Comparison of ENCODE assay signal across 1 cellular context in genomic region chr17:47208744-47209488, GRCh38.
TF ChIP-seq lines count a peak whose summit lies in the region.

Gene MYL4 (plus strand): TSS chr17:47209348. CDS start chr17:47209423, 75 bp downstream.

TF ChIP-seq in K562, 482 proteins besides CTCF, POLR2A, EP300 and RAD21 (continued from another document and continues in another):
- TF ChIP-seq THRA (IDR thresholded peaks at IDR 0.05) (no peak), ARNT (IDR thresholded peaks at IDR 0.05) (no peak), TFAM (CRISPR knock-in tag; conservative IDR thresholded peaks at IDR 0.05) (no peak), RFX7 (CRISPR knock-in tag; IDR thresholded peaks at IDR 0.05) (no peak), LEF1 (IDR thresholded peaks at IDR 0.05) (no peak), ARID1B (IDR thresholded peaks at IDR 0.05) (peak; percentile 55), ZNF740 (CRISPR knock-in tag; IDR thresholded peaks at IDR 0.05) (no peak), ZNF740 (tag; IDR thresholded peaks at IDR 0.05) (no peak), HIVEP1 (CRISPR knock-in tag; IDR thresholded peaks at IDR 0.05) (no peak), RBM22 (IDR thresholded peaks at IDR 0.05; ENCODE audit: low read depth, low read length, poor library complexity, severe bottlenecking) (no peak), TAF15 (IDR thresholded peaks at IDR 0.05; ENCODE audit: low read depth, low read length) (no peak), FOXP4 (CRISPR knock-in tag; IDR thresholded peaks at IDR 0.05; ENCODE audit: borderline replicate concordance) (no peak), RHOXF2B (CRISPR knock-in tag; conservative IDR thresholded peaks at IDR 0.05) (no peak), ZKSCAN8 (CRISPR knock-in tag; IDR thresholded peaks at IDR 0.05) (no peak), GTF3C2 (IDR thresholded peaks at IDR 0.05; ENCODE audit: borderline replicate concordance, extremely low read depth, insufficient read length) (no peak), PHF20 (IDR thresholded peaks at IDR 0.05; ENCODE audit: partially characterized antibody) (no peak), PKNOX1 (IDR thresholded peaks at IDR 0.05) (no peak), MBD2 (IDR thresholded peaks at IDR 0.05; ENCODE audit: borderline replicate concordance, low read depth) (no peak; the same call in 1 of the 2 replicates), FOXJ2 (tag; IDR thresholded peaks at IDR 0.05) (no peak), NR2F6 (CRISPR knock-in tag; IDR thresholded peaks at IDR 0.05) (no peak), MLLT1 (IDR thresholded peaks at IDR 0.05) (0 out of 4 replicates have a peak, but pooled peaks of 1 of the 2 experiments have one; percentile 22), SMC3 (conservative IDR thresholded peaks at IDR 0.05; ENCODE audit: insufficient read depth, low read depth, low read length) (no peak), SMARCC2 (IDR thresholded peaks at IDR 0.05; ENCODE audit: low read depth) (no peak), GATA2 (CRISPR knock-in tag; IDR thresholded peaks at IDR 0.05) (peak; percentile 29; the same call in 1 of the 2 replicates), ZNF639 (CRISPR knock-in tag; conservative IDR thresholded peaks at IDR 0.05 in 1 of 2, IDR thresholded peaks at IDR 0.05 in 1 of 2) (no peak), NR1H2 (CRISPR knock-in tag; IDR thresholded peaks at IDR 0.05) (no peak), RBM17 (IDR thresholded peaks at IDR 0.05; ENCODE audit: borderline replicate concordance, low read depth, low read length) (no peak), HNRNPUL1 (IDR thresholded peaks at IDR 0.05; ENCODE audit: low read length) (no peak), E4F1 (CRISPR knock-in tag; IDR thresholded peaks at IDR 0.05; ENCODE audit: borderline replicate concordance) (no peak), DEAF1 (CRISPR knock-in tag; IDR thresholded peaks at IDR 0.05) (no peak), FOS (IDR thresholded peaks at IDR 0.05; ENCODE audit: extremely low read depth, insufficient read length) (no peak), GTF2E2 (tag; IDR thresholded peaks at IDR 0.05) (no peak), ATF7 (IDR thresholded peaks at IDR 0.05) (no peak), ZNF217 (CRISPR knock-in tag; IDR thresholded peaks at IDR 0.05) (no peak), PRMT5 (CRISPR knock-in tag; IDR thresholded peaks at IDR 0.05) (no peak), ZKSCAN1 (IDR thresholded peaks at IDR 0.05; ENCODE audit: low read depth, low read length) (peak; percentile 71; the same call in 1 of the 2 replicates), ZNF263 (CRISPR knock-in tag; IDR thresholded peaks at IDR 0.05; ENCODE audit: borderline replicate concordance) (no peak), TOE1 (IDR thresholded peaks at IDR 0.05; ENCODE audit: borderline replicate concordance) (no peak), TOE1 (CRISPR knock-in tag; IDR thresholded peaks at IDR 0.05; ENCODE audit: borderline replicate concordance, low read depth) (no peak), TEAD2 (tag; IDR thresholded peaks at IDR 0.05) (no peak), ELK3 (CRISPR knock-in tag; IDR thresholded peaks at IDR 0.05) (no peak), BRD9 (IDR thresholded peaks at IDR 0.05; ENCODE audit: low read depth, partially characterized antibody) (no peak), HNRNPLL (IDR thresholded peaks at IDR 0.05; ENCODE audit: low read depth, low read length, poor library complexity, severe bottlenecking) (no peak), ZNF133 (CRISPR knock-in tag; IDR thresholded peaks at IDR 0.05) (no peak), BRF1 (IDR thresholded peaks at IDR 0.05; ENCODE audit: borderline replicate concordance, extremely low read depth, insufficient read length) (no peak), TRIM24 (IDR thresholded peaks at IDR 0.05) (0 out of 4 replicates have a peak, but pooled peaks of 1 of the 2 experiments have one; percentile 3), HDAC1 (IDR thresholded peaks at IDR 0.05) (no peak; a peak in 1 of 4 replicates), ZNF57 (CRISPR knock-in tag; IDR thresholded peaks at IDR 0.05) (no peak), GATAD2B (IDR thresholded peaks at IDR 0.05; ENCODE audit: borderline replicate concordance) (no peak)
